In genomic region chr12:132887513-132888341, GRCh38 we compare ENCODE assay signal across 8 cellular contexts. TPM values are rescaled to one million over a fixed set of nuclear protein-coding genes. Genes with fewer than 3 reads are reported as not detected.
DNase-seq lines count a peak whose midpoint lies in the region; ATAC-seq and TF ChIP-seq lines count a peak whose summit lies in the region.

CHFR (minus strand) TSS chr12:132887605; CDS start chr12:132887328, 277 bp downstream.

- peaks cover 3% of the 10 kb centered on the region for H3K9me3 Mint-ChIP-seq in activated naive CD4-positive, alpha-beta T cell treated with anti-CD3 and anti-CD28 coated beads for 36 hours
- peaks cover 63% of the 10 kb centered on the region for H3K9me3 Mint-ChIP-seq in neural progenitor cell

- H3K27me3 Mint-ChIP-seq in activated naive CD4-positive, alpha-beta T cell treated with anti-CD3 and anti-CD28 coated beads for 36 hours (ENCODE audit: low read depth), result no peaks in the 10 kb centered on the region
- H3K27me3 Mint-ChIP-seq in neural progenitor cell (ENCODE audit: insufficient read depth, low read depth), result peaks cover 5% of the 10 kb centered on the region

- H3K27ac Mint-ChIP-seq in activated naive CD4-positive, alpha-beta T cell treated with anti-CD3 and anti-CD28 coated beads for 36 hours, result peak within 1 kb of the TSS; percentile 99
- H3K27ac Mint-ChIP-seq in neural progenitor cell, result peak within 1 kb of the TSS; percentile 94

- TF ChIP-seq CTCF in LNCaP clone FGC (IDR thresholded peaks at IDR 0.05; ENCODE audit: control insufficient read depth, extremely low read depth, insufficient read depth) (no peak), neural progenitor cell (IDR thresholded peaks at IDR 0.05) (no peak)

- H3K27ac ChIP-seq in SJCRH30, result peak within 1 kb of the TSS; percentile 78
- peak within 1 kb of the TSS; percentile 90 for H3K27ac ChIP-seq in neural progenitor cell
- peak within 1 kb of the TSS; percentile 92 for H3K27ac ChIP-seq in stomach smooth muscle (ENCODE audit: low read length)

- peaks cover 25% of the 10 kb centered on the region for H3K36me3 Mint-ChIP-seq in activated naive CD4-positive, alpha-beta T cell treated with anti-CD3 and anti-CD28 coated beads for 36 hours (ENCODE audit: low read depth)
- H3K36me3 Mint-ChIP-seq in neural progenitor cell, result peaks cover 26% of the 10 kb centered on the region

- H3K4me1 ChIP-seq in SJCRH30 (no peaks in the 10 kb centered on the region), neural progenitor cell (peaks cover 12% of the 10 kb centered on the region), stomach smooth muscle (ENCODE audit: control insufficient read depth, insufficient read depth, low read length) (peaks cover 7% of the 10 kb centered on the region)

- H3K27me3 ChIP-seq in SJCRH30, result no peaks in the 10 kb centered on the region
- H3K27me3 ChIP-seq in neural progenitor cell, result no peaks in the 10 kb centered on the region
- H3K27me3 ChIP-seq in stomach smooth muscle (ENCODE audit: control insufficient read depth in 1 of 2, insufficient read depth in 2 of 2, low read length in 2 of 2), result no peaks in the 10 kb centered on the region

- H2AFZ ChIP-seq in neural progenitor cell (replicated peaks), result peak within 1 kb of the TSS; percentile 95

- H3K4me3 ChIP-seq in LNCaP clone FGC (ENCODE audit: low read depth, low read length) (peak within 1 kb of the TSS; percentile 66), SJCRH30 (peak within 1 kb of the TSS; percentile 69), neural progenitor cell (peak within 1 kb of the TSS; percentile 97), stomach smooth muscle (ENCODE audit: low read length in 2 of 2) (peak within 1 kb of the TSS; percentile 98 to 99)

- H3F3A ChIP-seq in neural progenitor cell (ENCODE audit: low read depth), result peaks cover 26% of the 10 kb centered on the region

- DNase-seq in DMS53 (lab: John Stamatoyannopoulos, UW), result peak; percentile 99
- peak; percentile 90 for DNase-seq in LNCaP clone FGC (ENCODE audit: low read depth)
- DNase-seq in SJCRH30, result peak; percentile 88 to 89
- DNase-seq in activated naive CD4-positive, alpha-beta T cell treated with anti-CD3 and anti-CD28 coated beads for 36 hours, result peak; percentile 97
- DNase-seq in foreskin melanocyte, result peak; percentile 96
- DNase-seq in neural progenitor cell (ENCODE audit: low spot score), result peak; percentile 99

- H3K4me2 ChIP-seq in neural progenitor cell, result peak within 1 kb of the TSS; percentile 94

- ATAC-seq in GM21737 (IDR thresholded peaks at IDR 0.05; ENCODE audit: unreplicated experiment), result peak; percentile 97

- H3K4me3 Mint-ChIP-seq in activated naive CD4-positive, alpha-beta T cell treated with anti-CD3 and anti-CD28 coated beads for 36 hours, result peak within 1 kb of the TSS; percentile 98
- H3K4me3 Mint-ChIP-seq in neural progenitor cell, result peak within 1 kb of the TSS; percentile 96

- H3K9me3 ChIP-seq in SJCRH30 (replicated peaks) (peaks cover 11% of the 10 kb centered on the region; the same call in 1 of the 2 replicates), neural progenitor cell (ENCODE audit: low read depth) (no peaks in the 10 kb centered on the region), stomach smooth muscle (ENCODE audit: control insufficient read depth in 2 of 2, low read length in 2 of 2) (no peaks in the 10 kb centered on the region)

- intact Hi-C loops in activated naive CD4-positive, alpha-beta T cell treated with anti-CD3 and anti-CD28 coated beads for 36 hours (cut with micrococcal nuclease), result loop anchor here (1.0 to 2.0 kb wide), 8 partner anchors 17 to 243 kb away; partner anchors contain the start of genes ANKLE2, GOLGA3, PGAM5 and POLE

- H4K20me1 ChIP-seq in neural progenitor cell (ENCODE audit: low read depth), result no peaks in the 10 kb centered on the region

- CTCF ChIA-PET in activated naive CD4-positive, alpha-beta T cell treated with anti-CD3 and anti-CD28 coated beads for 36 hours (lab: Charles Lee), result no interaction called here

- H3K4me1 Mint-ChIP-seq in activated naive CD4-positive, alpha-beta T cell treated with anti-CD3 and anti-CD28 coated beads for 36 hours (ENCODE audit: low read depth), result peaks cover 32% of the 10 kb centered on the region
- peaks cover 7% of the 10 kb centered on the region for H3K4me1 Mint-ChIP-seq in neural progenitor cell

- H3K36me3 ChIP-seq in SJCRH30 (peaks cover 3% of the 10 kb centered on the region; the same call in 1 of the 2 replicates), neural progenitor cell (no peaks in the 10 kb centered on the region), stomach smooth muscle (ENCODE audit: control insufficient read depth in 2 of 2, insufficient read depth in 2 of 2, low read length in 2 of 2) (peaks cover 0 to 2% of the 10 kb centered on the region in 2 donors)

- H3K79me2 ChIP-seq in neural progenitor cell (ENCODE audit: low read depth), result peaks cover 14% of the 10 kb centered on the region

- peak within 1 kb of the TSS; percentile 78 for H3K9ac ChIP-seq in neural progenitor cell
- peak within 1 kb of the TSS; percentile 92 to 93 for H3K9ac ChIP-seq in stomach smooth muscle (ENCODE audit: low read length in 2 of 2)

RNA-seq across cellular contexts. Expression of gene CHFR, which starts in this region (rescaled TPM):
- 8.2 and 8.5 TPM in 2 replicates for total RNA-seq in SJCRH30 (2014; rRNA removed; shearing (Covaris generic))
- total RNA-seq in activated naive CD4-positive, alpha-beta T cell treated with anti-CD3 and anti-CD28 coated beads for 36 hours, result 10 to 100 TPM; 27.2 to 32.8 TPM
- total RNA-seq in neural progenitor cell (ENCODE audit: low replicate concordance), result 25.6 and 36.1 TPM in 2 replicates

Comparison
In these comparisons a context has a peak if more than half of its experiments do, and no peak if none do; other contexts are left out.
1. Peak in every context shown above with its lines: DNase-seq, ATAC-seq, H3K4me3 ChIP-seq and H3K27ac ChIP-seq.